1 cellular context compared by ENCODE assay signal in the genomic region with DNA sequence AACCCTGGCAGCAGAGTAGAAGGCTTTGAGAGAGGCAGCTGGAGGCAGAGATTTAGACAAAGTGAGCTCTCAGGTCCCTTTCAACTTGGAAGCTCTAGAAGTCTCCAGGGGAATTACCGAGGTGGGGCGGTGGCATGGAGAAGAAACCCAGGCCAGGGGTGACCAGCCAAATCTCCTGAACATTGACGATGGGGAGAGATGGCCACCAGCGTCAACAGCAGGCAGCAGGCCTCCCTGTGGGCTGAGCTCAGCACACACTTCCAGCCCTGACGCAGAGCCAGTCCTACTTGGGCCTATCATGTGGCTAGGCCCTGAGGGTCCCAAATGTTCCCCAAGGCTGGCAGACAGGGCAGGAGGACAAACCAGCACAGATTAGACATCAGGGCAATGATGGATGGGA.
TF ChIP-seq lines count a peak whose summit lies in the region.

No MANE protein-coding gene starts in this region.

TF ChIP-seq in IMR-90, 13 proteins besides CTCF, POLR2A, EP300 and RAD21 (continued from another document):
- TF ChIP-seq NFE2L2 (IDR thresholded peaks at IDR 0.05; ENCODE audit: low read depth, low read length) (no peak), CHD1 (IDR thresholded peaks at IDR 0.05; ENCODE audit: low read depth, low read length) (no peak), USF2 (IDR thresholded peaks at IDR 0.05; ENCODE audit: low read depth, low read length) (no peak), CEBPB (IDR thresholded peaks at IDR 0.05; ENCODE audit: low read depth, low read length) (no peak), MXI1 (IDR thresholded peaks at IDR 0.05; ENCODE audit: borderline replicate concordance, low read depth, low read length) (no peak), BHLHE40 (IDR thresholded peaks at IDR 0.05; ENCODE audit: low read depth, low read length) (no peak), SMC3 (IDR thresholded peaks at IDR 0.05; ENCODE audit: low read depth, low read length) (no peak), MAZ (IDR thresholded peaks at IDR 0.05; ENCODE audit: borderline replicate concordance, low read depth, low read length) (no peak), FOS (IDR thresholded peaks at IDR 0.05; ENCODE audit: low read depth, low read length) (no peak)
TF ChIP-seq in IMR-90: peak in this region for 0.
